In genomic region chr14:49727171-49727570, GRCh38 we compare ENCODE assay signal across 20 cellular contexts. TPM values are rescaled to one million over a fixed set of nuclear protein-coding genes. Genes with fewer than 3 reads are reported as not detected.
DNase-seq lines count a peak whose midpoint lies in the region; ATAC-seq, FAIRE-seq and TF ChIP-seq lines count a peak whose summit lies in the region.
"Had no signal": no experiment of that assay in that cellular context is flagged by ENCODE, and none has a peak within 500 bp of the region (broad histone marks: within the 10 kb centered on the region; RNA-seq: fewer than 3 reads in every experiment).

No MANE protein-coding gene starts in this region.

- no peaks in the 10 kb centered on the region; the same call in 1 of the 2 replicates for H3K79me1 ChIP-seq in H1 (ENCODE audit: low read depth, low read length)

- in situ Hi-C loops in HepG2 (cut with HindIII; ENCODE audit: extremely low pct_ligation_motif_present, low pct_unique_long_range_greater_than_20kb): no loop called here

- no peaks in the 10 kb centered on the region for H3F3A ChIP-seq in neural progenitor cell (ENCODE audit: low read depth)

- H3K27ac ChIP-seq in HepG2 (ENCODE audit: extremely low read length, insufficient read depth, low read length) (no peak overlapping the region), right lobe of liver (no peak overlapping the region), H1 (ENCODE audit: low read depth, low read length) (no peak overlapping the region), neural progenitor cell (no peak overlapping the region)
- H3K27ac ChIP-seq: BLaER1, GM23248 had no signal

- TF ChIP-seq RAD21 in HepG2 (CRISPR knock-in tag; IDR thresholded peaks at IDR 0.05): no peak
- no peak for TF ChIP-seq RAD21 in H1 (IDR thresholded peaks at IDR 0.05 in 1 of 2, conservative IDR thresholded peaks at IDR 0.05 in 1 of 2; ENCODE audit: low read depth in 2 of 2, low read length in 2 of 2)

- no peak overlapping the region for H4K91ac ChIP-seq in H1 (replicated peaks; ENCODE audit: insufficient read length, low read length)

- no peak overlapping the region for H3K4me3 ChIP-seq in HepG2 (replicated peaks in 1 of 3; ENCODE audit: insufficient read depth in 1 of 3, low read depth in 2 of 3, low read length in 3 of 3)
- H3K4me3 ChIP-seq in right lobe of liver: no peak overlapping the region
- H3K4me3 ChIP-seq in H1 (ENCODE audit: extremely low read depth in 1 of 4, insufficient read depth in 2 of 4, low read depth in 3 of 4, low read length in 4 of 4): no peak overlapping the region
- H3K4me3 ChIP-seq in neural progenitor cell: no peak overlapping the region
- H3K4me3 ChIP-seq: BLaER1, GM23248 had no signal

- H3K79me2 ChIP-seq in HepG2 (ENCODE audit: insufficient read depth, low read length) (no peaks in the 10 kb centered on the region), H1 (ENCODE audit: control insufficient read depth in 1 of 2, insufficient read depth in 2 of 2, low read length in 2 of 2) (no peaks in the 10 kb centered on the region), neural progenitor cell (ENCODE audit: low read depth) (no peaks in the 10 kb centered on the region)

- 74% methylated on average over 5 of the region's 5 CpGs for WGBS in HepG2 (ENCODE audit: low lambda C conversion rate)
- 93% methylated on average over 2 of the region's 5 CpGs for WGBS in right lobe of liver (ENCODE audit: insufficient coverage, low coverage, low lambda C conversion rate, missing lambda C conversion rate)
- 88% methylated on average over 5 of the region's 5 CpGs; no CpG with 5 or more reads in 1 of the 2 experiments for WGBS in H1 (ENCODE audit: extremely low coverage in 1 of 2, insufficient coverage in 1 of 2, insufficient read length in 1 of 2, insufficient replicate concordance in 2 of 2, low coverage in 1 of 2, low lambda C conversion rate in 2 of 2, missing lambda C conversion rate in 1 of 2), 2 experiments

- CTCF ChIA-PET in HepG2 (lab: Yijun Ruan, JAX; ENCODE audit: low intra/inter-chr PET ratio, low total read pairs) (no interaction called here), H1 (lab: Charles Lee; ENCODE audit: partially characterized antibody) (interaction anchor here (0.7 kb wide), 1 partner anchor 32 kb away, joined by 3 read pairs; no protein-coding TSS in a partner anchor), WTC11 (lab: Charles Lee) (no interaction called here)

- H3K56ac ChIP-seq in H1 (replicated peaks; ENCODE audit: insufficient read length, low read depth, low read length): no peak overlapping the region

- H3K4me1 Mint-ChIP-seq in neural progenitor cell (no peaks in the 10 kb centered on the region), WTC11 (no peaks in the 10 kb centered on the region)
- H3K4me1 Mint-ChIP-seq: CD14-positive monocyte; CD4-positive, alpha-beta memory T cell had no signal

- H3K9me3 ChIP-seq in HepG2 (ENCODE audit: low read length) (no peaks in the 10 kb centered on the region), right lobe of liver (no peaks in the 10 kb centered on the region), H1 (ENCODE audit: insufficient read depth in 2 of 2, low read depth in 1 of 2, low read length in 1 of 2) (no peaks in the 10 kb centered on the region), neural progenitor cell (ENCODE audit: low read depth) (no peaks in the 10 kb centered on the region)

- ATAC-seq in HepG2: no peak
- ATAC-seq in right lobe of liver: no peak
- ATAC-seq in WTC11: no peak

- no peak overlapping the region for H4K8ac ChIP-seq in H1 (ENCODE audit: extremely low read depth, insufficient read depth, low read length)

- no peaks in the 10 kb centered on the region for H3K36me3 ChIP-seq in HepG2 (replicated peaks in 1 of 2; ENCODE audit: control insufficient read depth in 1 of 2, insufficient read depth in 2 of 2, low read length in 2 of 2)
- peaks cover 0 to 23% (median 5%) of the 10 kb centered on the region in 4 donors for H3K36me3 ChIP-seq in right lobe of liver
- H3K36me3 ChIP-seq in H1 (ENCODE audit: control insufficient read depth in 2 of 4, insufficient read depth in 4 of 4, low read length in 3 of 4): no peaks in the 10 kb centered on the region
- H3K36me3 ChIP-seq in neural progenitor cell: no peaks in the 10 kb centered on the region
- H3K36me3 ChIP-seq: BLaER1 had no signal

- POLR2A ChIA-PET in HepG2 (lab: Yijun Ruan, JAX): no interaction called here
- POLR2A ChIA-PET in H1 (lab: Charles Lee; ENCODE audit: partially characterized antibody): no interaction called here
- POLR2A ChIA-PET in WTC11 (lab: Charles Lee): interaction anchor here (0.6 kb wide), 1 partner anchor 121 kb away, joined by 3 read pairs; no protein-coding TSS in a partner anchor

- H3K9me3 Mint-ChIP-seq in neural progenitor cell (no peaks in the 10 kb centered on the region), WTC11 (peaks cover 4% of the 10 kb centered on the region)
- H3K9me3 Mint-ChIP-seq: CD4-positive, alpha-beta memory T cell had no signal

- H3K36me3 Mint-ChIP-seq in neural progenitor cell: no peaks in the 10 kb centered on the region
- no peaks in the 10 kb centered on the region for H3K36me3 Mint-ChIP-seq in WTC11

- H3K18ac ChIP-seq in H1 (ENCODE audit: extremely low read depth, low read length): no peak overlapping the region

- H3K9ac ChIP-seq in HepG2 (ENCODE audit: insufficient read depth, low read depth, low read length) (no peak overlapping the region), H1 (replicated peaks in 1 of 4; ENCODE audit: extremely low read depth in 1 of 4, low read depth in 3 of 4, low read length in 3 of 4) (no peak overlapping the region), neural progenitor cell (no peak overlapping the region)
- H3K9ac ChIP-seq: BLaER1, GM23248 had no signal

- H3K14ac ChIP-seq in H1 (ENCODE audit: insufficient read length): no peak overlapping the region

- FAIRE-seq in HepG2 (lab: Jason Lieb, UNC) (no peak), H1 (lab: Jason Lieb, UNC) (no peak)
- FAIRE-seq: GM12892, GM18507 had no signal

- TF ChIP-seq POLR2A in HepG2 (IDR thresholded peaks at IDR 0.05; ENCODE audit: insufficient read depth in 1 of 2, low read depth in 2 of 2, low read length in 2 of 2) (no peak), right lobe of liver (IDR thresholded peaks at IDR 0.05) (no peak), H1 (IDR thresholded peaks at IDR 0.05; ENCODE audit: control extremely low read depth in 1 of 2, low read depth in 2 of 2, low read length in 2 of 2) (no peak)

- H3K4me1 ChIP-seq in HepG2 (ENCODE audit: insufficient read depth, low read length) (peaks cover 7% of the 10 kb centered on the region), right lobe of liver (no peaks in the 10 kb centered on the region), H1 (replicated peaks in 1 of 4; ENCODE audit: control insufficient read depth in 3 of 4, insufficient read depth in 4 of 4, low read length in 3 of 4) (no peaks in the 10 kb centered on the region), neural progenitor cell (no peaks in the 10 kb centered on the region)
- H3K4me1 ChIP-seq: BLaER1 had no signal

- no peak overlapping the region for H3K23ac ChIP-seq in H1 (ENCODE audit: insufficient read length)

- H3K4me2 ChIP-seq in HepG2 (ENCODE audit: low read depth, low read length) (no peak overlapping the region), H1 (ENCODE audit: insufficient read depth in 1 of 2, low read depth in 2 of 2, low read length in 2 of 2) (no peak overlapping the region), neural progenitor cell (no peak overlapping the region)
- H3K4me2 ChIP-seq: BLaER1 had no signal

- DNase-seq in HepG2 (ENCODE audit: low spot score) (peak; percentile 3), right lobe of liver (no peak), H1 (ENCODE audit: low read depth in 1 of 2, low spot score in 2 of 2) (no peak), neural progenitor cell (ENCODE audit: low spot score) (no peak), NCI-H2227 treated with DMSO at 0.1 percent for 48 hours (lab: John Stamatoyannopoulos, UW) (no peak), NCI-H2227 (lab: John Stamatoyannopoulos, UW; ENCODE audit: unreplicated experiment) (no peak), WTC11 (ENCODE audit: low spot score) (no peak)
- DNase-seq: 8988T; Calu3; CD4-positive, alpha-beta memory T cell; DMS53; DND-41; EL; GM23248; H7 had no signal

- no peak overlapping the region for H2BK20ac ChIP-seq in H1 (ENCODE audit: low read length)

- H2BK120ac ChIP-seq in H1 (replicated peaks; ENCODE audit: low read depth, low read length): no peak overlapping the region

- H3K23me2 ChIP-seq in H1 (ENCODE audit: low read depth, low read length): no peaks in the 10 kb centered on the region

- H2BK12ac ChIP-seq in H1 (ENCODE audit: low read depth, low read length): no peak overlapping the region

- H3K27ac Mint-ChIP-seq in neural progenitor cell (no peak overlapping the region), WTC11 (no peak overlapping the region)
- H3K27ac Mint-ChIP-seq: CD14-positive monocyte; CD4-positive, alpha-beta memory T cell had no signal

- no peak overlapping the region for H3K4ac ChIP-seq in H1 (replicated peaks; ENCODE audit: insufficient read length, low read depth, low read length)

- no peak overlapping the region for H2BK5ac ChIP-seq in H1 (ENCODE audit: low read depth, low read length)

- H4K5ac ChIP-seq in H1 (ENCODE audit: insufficient read length, low read depth, low read length): no peak overlapping the region

- H3K4me3 Mint-ChIP-seq in neural progenitor cell: no peak overlapping the region
- no peak overlapping the region for H3K4me3 Mint-ChIP-seq in WTC11
- H3K4me3 Mint-ChIP-seq: CD14-positive monocyte had no signal

- no peaks in the 10 kb centered on the region for H3K27me3 ChIP-seq in HepG2 (ENCODE audit: control insufficient read depth in 1 of 2, insufficient read depth in 2 of 2, low read length in 2 of 2)
- no peaks in the 10 kb centered on the region for H3K27me3 ChIP-seq in right lobe of liver
- no peaks in the 10 kb centered on the region for H3K27me3 ChIP-seq in H1 (replicated peaks in 1 of 4; ENCODE audit: control insufficient read depth in 3 of 4, extremely low read depth in 1 of 4, insufficient read depth in 3 of 4, low read length in 3 of 4)
- H3K27me3 ChIP-seq in neural progenitor cell: no peaks in the 10 kb centered on the region
- H3K27me3 ChIP-seq: BLaER1 had no signal

- no peaks in the 10 kb centered on the region for H4K20me1 ChIP-seq in HepG2 (ENCODE audit: insufficient read depth, low read length)
- no peaks in the 10 kb centered on the region for H4K20me1 ChIP-seq in H1 (replicated peaks in 1 of 2; ENCODE audit: control insufficient read depth in 1 of 2, insufficient read depth in 2 of 2, low read length in 2 of 2)
- no peaks in the 10 kb centered on the region for H4K20me1 ChIP-seq in neural progenitor cell (ENCODE audit: low read depth)
- H4K20me1 ChIP-seq: BLaER1 had no signal

- no peak overlapping the region for H2AFZ ChIP-seq in HepG2 (ENCODE audit: low read length)
- H2AFZ ChIP-seq in H1 (ENCODE audit: low read length): peak overlapping the region; percentile 15; the same call in 1 of the 2 replicates
- peak overlapping the region; percentile 9 for H2AFZ ChIP-seq in neural progenitor cell (replicated peaks)
- H2AFZ ChIP-seq: GM23248 had no signal

- no peak overlapping the region for H2AK5ac ChIP-seq in H1 (ENCODE audit: low read depth, low read length)

- H3K27me3 Mint-ChIP-seq in neural progenitor cell (ENCODE audit: insufficient read depth, low read depth) (peaks cover 2% of the 10 kb centered on the region), WTC11 (ENCODE audit: low read depth) (peaks cover 2% of the 10 kb centered on the region; the same call in 1 of the 2 replicates)
- H3K27me3 Mint-ChIP-seq: CD4-positive, alpha-beta memory T cell had no signal

- TF ChIP-seq CTCF in HepG2 (CRISPR knock-in tag; IDR thresholded peaks at IDR 0.05) (no peak), right lobe of liver (IDR thresholded peaks at IDR 0.05) (no peak), H1 (IDR thresholded peaks at IDR 0.05; ENCODE audit: control extremely low read depth in 1 of 3, insufficient read depth in 1 of 3, low read depth in 1 of 3, low read length in 3 of 3) (no peak), neural progenitor cell (IDR thresholded peaks at IDR 0.05) (no peak), WTC11 (IDR thresholded peaks at IDR 0.05) (no peak)

- intact Hi-C loops in HepG2 (cut with micrococcal nuclease; ENCODE audit: unreplicated experiment) (no loop called here), right lobe of liver (cut with DNase I) (no loop called here)

- no peak overlapping the region for H2BK15ac ChIP-seq in H1 (ENCODE audit: low read length)

- TF ChIP-seq EP300 in HepG2 (IDR thresholded peaks at IDR 0.05; ENCODE audit: low read depth in 2 of 2, low read length in 2 of 2) (no peak), HepG2 (CRISPR knock-in tag; IDR thresholded peaks at IDR 0.05; ENCODE audit: borderline replicate concordance) (no peak), H1 (IDR thresholded peaks at IDR 0.05; ENCODE audit: borderline replicate concordance in 1 of 2, low read depth in 2 of 2, low read length in 2 of 2) (no peak)

- no TSS peak for BruUV-seq in HepG2 (replicated peaks; lab: Mats Ljungman, UMichigan)

RNA-seq across cellular contexts. Expression of gene KLHDC1, which starts 34.3 kb away (rescaled TPM):
- 0.11 TPM in 1 of 2 replicates, not detected in the other for total RNA-seq in HepG2 (2016; rRNA removed; fragmentation: Illumina TruSeq; extraction: Trizol)
- 0.61 and 0.62 TPM in 2 replicates for total RNA-seq in HepG2 (2016; cell fraction: cytosol; rRNA removed; fragmentation: Illumina TruSeq; extraction: Trizol; ENCODE audit: low read depth)
- 0.15 and 0.31 TPM in 2 replicates for total RNA-seq in HepG2 (2016; cell fraction: insoluble cytoplasmic fraction; rRNA removed; fragmentation: Illumina TruSeq; extraction: Trizol)
- total RNA-seq in HepG2 (2016; cell fraction: membrane; rRNA removed; fragmentation: Illumina TruSeq; extraction: Trizol): 0.52 TPM in 1 of 2 replicates, not detected in the other
- total RNA-seq in HepG2 (2016; cell fraction: nucleus; rRNA removed; fragmentation: Illumina TruSeq; extraction: Trizol): not detected in 2 replicates
- polyA plus RNA-seq in HepG2 (2011; rRNA removed): 0.08 TPM in 1 of 2 replicates, not detected in the other
- polyA plus RNA-seq in HepG2 (2011; cell fraction: cytosol; rRNA removed): 0.12 TPM in 1 of 2 replicates, not detected in the other
- polyA plus RNA-seq in HepG2 (2011; cell fraction: nucleus; rRNA removed): 0.09 TPM in 1 of 2 replicates, not detected in the other
- polyA plus RNA-seq in HepG2 (2012): 0.16 and 0.19 TPM in 2 replicates
- 0.31 TPM in 1 of 2 replicates, not detected in the other for polyA plus RNA-seq in HepG2 (2016; cell fraction: cytosol; fragmentation: Illumina TruSeq; extraction: Trizol; ENCODE audit: low read depth)
- not detected in 2 replicates for polyA plus RNA-seq in HepG2 (2016; cell fraction: insoluble cytoplasmic fraction; fragmentation: Illumina TruSeq; extraction: Trizol; ENCODE audit: low read depth)
- polyA plus RNA-seq in HepG2 (2016; cell fraction: membrane; fragmentation: Illumina TruSeq; extraction: Trizol; ENCODE audit: low read depth): not detected in 2 replicates
- polyA plus RNA-seq in HepG2 (2016; cell fraction: nucleus; fragmentation: Illumina TruSeq; extraction: Trizol; ENCODE audit: insufficient read depth, low read depth): not detected in 2 replicates
- polyA minus RNA-seq in HepG2 (2011; rRNA and poly(A)+ RNA removed; ENCODE audit: low replicate concordance): not detected in 2 replicates
- polyA minus RNA-seq in HepG2 (2011; cell fraction: cytosol; rRNA and poly(A)+ RNA removed): not detected in 2 replicates
- 0.52 TPM in 1 of 2 replicates, not detected in the other for polyA minus RNA-seq in HepG2 (2011; cell fraction: nucleus; rRNA and poly(A)+ RNA removed)
- total RNA-seq in right lobe of liver: 1 to 10 TPM; 1.1 to 3.4 (median 2.1) TPM
- total RNA-seq in H1 (2021; fragmentation: NEBNext Ultra II Directional; extraction: Animal tissue kit (Norgen Biotek cat#: 25700)): not detected in 2 replicates
- polyA plus RNA-seq in H1 (2011; rRNA removed): 0.08 TPM in 1 of 2 replicates, not detected in the other
- polyA plus RNA-seq in H1 (2011; cell fraction: cytosol; rRNA removed): 0.09 TPM
- polyA plus RNA-seq in H1 (2011; cell fraction: nucleus; rRNA removed): not detected
- polyA plus RNA-seq in H1 (2012, experiment 1 of 2): not detected in 4 replicates
- polyA plus RNA-seq in H1 (2012, experiment 2 of 2): not detected
- not detected for polyA plus RNA-seq in H1 (2013, experiment 1 of 2)
- polyA plus RNA-seq in H1 (2013, experiment 2 of 2): not detected
- polyA minus RNA-seq in H1 (2011; rRNA and poly(A)+ RNA removed): not detected in 2 replicates
- polyA minus RNA-seq in H1 (2011; cell fraction: cytosol; rRNA and poly(A)+ RNA removed): not detected
- not detected for polyA minus RNA-seq in H1 (2011; cell fraction: nucleus; rRNA and poly(A)+ RNA removed)
- total RNA-seq in neural progenitor cell (ENCODE audit: low replicate concordance): 0.99 and 1.4 TPM in 2 replicates
- total RNA-seq in WTC11 (2021): 0.16 TPM in 1 of 3 replicates, not detected in the others
- total RNA-seq: HT-29 had no signal

RNA-seq across cellular contexts. Expression of gene POLE2, which starts 39.2 kb away (rescaled TPM):
- total RNA-seq in HepG2 (2016; rRNA removed; fragmentation: Illumina TruSeq; extraction: Trizol) (37.0 and 41.3 TPM in 2 replicates), right lobe of liver (1 to 10 TPM in 5 of 6 experiments, under 1 TPM in 1; 0.73 to 9.0 (median 4.2) TPM), neural progenitor cell (ENCODE audit: low replicate concordance) (55.2 and 66.9 TPM in 2 replicates), WTC11 (2021) (24.0 to 24.6 TPM (median 24.4 TPM) in 3 replicates)
- 31.1 and 31.4 TPM in 2 replicates for total RNA-seq in HepG2 (2016; cell fraction: cytosol; rRNA removed; fragmentation: Illumina TruSeq; extraction: Trizol; ENCODE audit: low read depth)
- 40.2 and 40.4 TPM in 2 replicates for total RNA-seq in HepG2 (2016; cell fraction: insoluble cytoplasmic fraction; rRNA removed; fragmentation: Illumina TruSeq; extraction: Trizol)
- 17.9 and 20.6 TPM in 2 replicates for total RNA-seq in HepG2 (2016; cell fraction: membrane; rRNA removed; fragmentation: Illumina TruSeq; extraction: Trizol)
- 36.9 and 37.3 TPM in 2 replicates for total RNA-seq in HepG2 (2016; cell fraction: nucleus; rRNA removed; fragmentation: Illumina TruSeq; extraction: Trizol)
- polyA plus RNA-seq in HepG2 (2011; rRNA removed) (9.7 and 16.6 TPM in 2 replicates), H1 (2011; rRNA removed) (24.5 and 41.7 TPM in 2 replicates)
- 5.1 and 5.5 TPM in 2 replicates for polyA plus RNA-seq in HepG2 (2011; cell fraction: cytosol; rRNA removed)
- 15.5 and 19.0 TPM in 2 replicates for polyA plus RNA-seq in HepG2 (2011; cell fraction: nucleus; rRNA removed)
- polyA plus RNA-seq in HepG2 (2012): 2.3 and 8.2 TPM in 2 replicates
- 5.4 and 6.7 TPM in 2 replicates for polyA plus RNA-seq in HepG2 (2016; cell fraction: cytosol; fragmentation: Illumina TruSeq; extraction: Trizol; ENCODE audit: low read depth)
- polyA plus RNA-seq in HepG2 (2016; cell fraction: insoluble cytoplasmic fraction; fragmentation: Illumina TruSeq; extraction: Trizol; ENCODE audit: low read depth): 33.0 and 34.7 TPM in 2 replicates
- polyA plus RNA-seq in HepG2 (2016; cell fraction: membrane; fragmentation: Illumina TruSeq; extraction: Trizol; ENCODE audit: low read depth): 10.3 and 12.0 TPM in 2 replicates
- polyA plus RNA-seq in HepG2 (2016; cell fraction: nucleus; fragmentation: Illumina TruSeq; extraction: Trizol; ENCODE audit: insufficient read depth, low read depth): 38.0 and 42.8 TPM in 2 replicates
- 11.9 and 26.9 TPM in 2 replicates for polyA minus RNA-seq in HepG2 (2011; rRNA and poly(A)+ RNA removed; ENCODE audit: low replicate concordance)
- 2.1 and 2.3 TPM in 2 replicates for polyA minus RNA-seq in HepG2 (2011; cell fraction: cytosol; rRNA and poly(A)+ RNA removed)
- 12.2 and 24.7 TPM in 2 replicates for polyA minus RNA-seq in HepG2 (2011; cell fraction: nucleus; rRNA and poly(A)+ RNA removed)
- total RNA-seq in H1 (2021; fragmentation: NEBNext Ultra II Directional; extraction: Animal tissue kit (Norgen Biotek cat#: 25700)): 31.2 and 34.0 TPM in 2 replicates
- 31.3 TPM for polyA plus RNA-seq in H1 (2011; cell fraction: cytosol; rRNA removed)
- 26.3 TPM for polyA plus RNA-seq in H1 (2011; cell fraction: nucleus; rRNA removed)
- 22.3 to 34.7 TPM (median 26.4 TPM) in 4 replicates for polyA plus RNA-seq in H1 (2012, experiment 1 of 2)
- polyA plus RNA-seq in H1 (2012, experiment 2 of 2): 10.6 TPM
- polyA plus RNA-seq in H1 (2013, experiment 1 of 2): 34.4 TPM
- polyA plus RNA-seq in H1 (2013, experiment 2 of 2): 31.3 TPM
- polyA minus RNA-seq in H1 (2011; rRNA and poly(A)+ RNA removed): 30.6 and 42.3 TPM in 2 replicates
- 9.9 TPM for polyA minus RNA-seq in H1 (2011; cell fraction: cytosol; rRNA and poly(A)+ RNA removed)
- polyA minus RNA-seq in H1 (2011; cell fraction: nucleus; rRNA and poly(A)+ RNA removed): 35.8 TPM

RNA-seq across cellular contexts. Expression of gene KLHDC2, which starts 40.8 kb away (rescaled TPM):
- total RNA-seq in HepG2 (2016; rRNA removed; fragmentation: Illumina TruSeq; extraction: Trizol) (80.3 and 95.5 TPM in 2 replicates), right lobe of liver (10 to 100 TPM; 34.0 to 69.6 (median 49.7) TPM), neural progenitor cell (ENCODE audit: low replicate concordance) (68.2 and 73.9 TPM in 2 replicates), WTC11 (2021) (38.7 to 47.6 TPM (median 42.5 TPM) in 3 replicates)
- total RNA-seq in HepG2 (2016; cell fraction: cytosol; rRNA removed; fragmentation: Illumina TruSeq; extraction: Trizol; ENCODE audit: low read depth): 41.2 and 54.6 TPM in 2 replicates
- total RNA-seq in HepG2 (2016; cell fraction: insoluble cytoplasmic fraction; rRNA removed; fragmentation: Illumina TruSeq; extraction: Trizol): 84.5 and 96.7 TPM in 2 replicates
- 76.7 and 86.6 TPM in 2 replicates for total RNA-seq in HepG2 (2016; cell fraction: membrane; rRNA removed; fragmentation: Illumina TruSeq; extraction: Trizol)
- 92.2 and 109 TPM in 2 replicates for total RNA-seq in HepG2 (2016; cell fraction: nucleus; rRNA removed; fragmentation: Illumina TruSeq; extraction: Trizol)
- polyA plus RNA-seq in HepG2 (2011; rRNA removed) (139 and 170 TPM in 2 replicates), H1 (2011; rRNA removed) (24.7 and 32.9 TPM in 2 replicates)
- 50.6 and 65.9 TPM in 2 replicates for polyA plus RNA-seq in HepG2 (2011; cell fraction: cytosol; rRNA removed)
- polyA plus RNA-seq in HepG2 (2011; cell fraction: nucleus; rRNA removed): 291 and 350 TPM in 2 replicates
- polyA plus RNA-seq in HepG2 (2012): 96.1 and 115 TPM in 2 replicates
- polyA plus RNA-seq in HepG2 (2016; cell fraction: cytosol; fragmentation: Illumina TruSeq; extraction: Trizol; ENCODE audit: low read depth): 26.0 and 31.8 TPM in 2 replicates
- polyA plus RNA-seq in HepG2 (2016; cell fraction: insoluble cytoplasmic fraction; fragmentation: Illumina TruSeq; extraction: Trizol; ENCODE audit: low read depth): 64.1 and 66.6 TPM in 2 replicates
- polyA plus RNA-seq in HepG2 (2016; cell fraction: membrane; fragmentation: Illumina TruSeq; extraction: Trizol; ENCODE audit: low read depth): 40.0 and 41.5 TPM in 2 replicates
- polyA plus RNA-seq in HepG2 (2016; cell fraction: nucleus; fragmentation: Illumina TruSeq; extraction: Trizol; ENCODE audit: insufficient read depth, low read depth): 142 and 145 TPM in 2 replicates
- polyA minus RNA-seq in HepG2 (2011; rRNA and poly(A)+ RNA removed; ENCODE audit: low replicate concordance): 34.2 and 92.1 TPM in 2 replicates
- 41.9 and 43.5 TPM in 2 replicates for polyA minus RNA-seq in HepG2 (2011; cell fraction: cytosol; rRNA and poly(A)+ RNA removed)
- 188 and 199 TPM in 2 replicates for polyA minus RNA-seq in HepG2 (2011; cell fraction: nucleus; rRNA and poly(A)+ RNA removed)
- 43.4 and 47.3 TPM in 2 replicates for total RNA-seq in H1 (2021; fragmentation: NEBNext Ultra II Directional; extraction: Animal tissue kit (Norgen Biotek cat#: 25700))
- polyA plus RNA-seq in H1 (2011; cell fraction: cytosol; rRNA removed): 34.9 TPM
- 31.7 TPM for polyA plus RNA-seq in H1 (2011; cell fraction: nucleus; rRNA removed)
- 38.5 to 47.4 TPM (median 39.5 TPM) in 4 replicates for polyA plus RNA-seq in H1 (2012, experiment 1 of 2)
- polyA plus RNA-seq in H1 (2012, experiment 2 of 2): 12.6 TPM
- 20.1 TPM for polyA plus RNA-seq in H1 (2013, experiment 1 of 2)
- 20.8 TPM for polyA plus RNA-seq in H1 (2013, experiment 2 of 2)
- polyA minus RNA-seq in H1 (2011; rRNA and poly(A)+ RNA removed): 39.5 and 50.9 TPM in 2 replicates
- 28.8 TPM for polyA minus RNA-seq in H1 (2011; cell fraction: cytosol; rRNA and poly(A)+ RNA removed)
- polyA minus RNA-seq in H1 (2011; cell fraction: nucleus; rRNA and poly(A)+ RNA removed): 54.4 TPM
